18 cellular contexts compared by ENCODE assay signal in the genomic region with DNA sequence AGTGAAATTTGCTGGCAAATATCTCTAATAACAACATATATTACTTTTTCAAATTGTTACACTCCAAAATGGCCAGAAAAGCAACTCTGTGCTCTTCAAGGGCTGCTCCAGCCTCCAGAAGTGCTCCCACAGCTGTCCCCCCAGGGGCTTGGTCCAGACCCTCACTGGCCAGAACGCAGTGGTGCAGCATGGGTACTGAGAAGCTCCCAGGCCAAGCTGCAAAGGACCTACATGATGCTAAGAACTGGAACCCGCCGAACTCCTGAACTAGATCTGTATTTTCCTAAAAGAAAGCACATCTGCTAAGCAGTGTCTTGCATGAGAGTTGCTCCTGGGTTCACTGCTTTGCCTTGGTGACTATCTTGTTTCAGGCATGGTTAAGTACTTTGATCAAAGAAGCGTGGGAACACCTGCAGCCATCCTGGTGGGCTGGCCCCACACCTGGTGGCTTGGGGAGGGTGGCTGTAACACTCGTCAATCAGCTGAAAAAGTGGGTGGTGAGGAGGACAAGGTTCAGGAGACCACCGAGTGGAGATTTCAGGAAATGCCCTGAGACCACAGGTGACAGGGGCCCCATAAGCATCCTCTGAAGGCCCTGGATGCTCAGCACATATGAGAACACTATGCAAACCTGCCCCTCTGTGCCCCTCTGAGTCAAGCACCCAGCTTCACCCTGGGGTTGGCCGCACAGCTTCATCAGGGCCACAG.
DNase-seq lines count a peak whose midpoint lies in the region; ATAC-seq and TF ChIP-seq lines count a peak whose summit lies in the region.
"Had no signal": no experiment of that assay in that cellular context is flagged by ENCODE, and none has a peak within 500 bp of the region (broad histone marks: within the 10 kb centered on the region; RNA-seq: fewer than 3 reads in every experiment).

No MANE protein-coding gene starts in this region.

- no peaks in the 10 kb centered on the region for H3K36me3 Mint-ChIP-seq in glutamatergic neuron (ENCODE audit: unreplicated experiment)
- H3K36me3 Mint-ChIP-seq: activated naive CD8-positive, alpha-beta T cell had no signal

- ATAC-seq in HG03565 (IDR thresholded peaks at IDR 0.05; ENCODE audit: unreplicated experiment): no peak

- no peaks in the 10 kb centered on the region for H3K27me3 ChIP-seq in stomach
- H3K27me3 ChIP-seq: brain microvascular endothelial cell had no signal

- peaks cover 2% of the 10 kb centered on the region for H3K9me3 Mint-ChIP-seq in glutamatergic neuron (ENCODE audit: unreplicated experiment)

- H3K4me1 Mint-ChIP-seq in glutamatergic neuron (ENCODE audit: low read depth, unreplicated experiment): peaks cover 6% of the 10 kb centered on the region

- intact Hi-C loops in stomach (cut with DNase I; ENCODE audit: low total_unique reads): no loop called here

- H3K4me1 ChIP-seq in stomach: peaks cover 0 to 14% (median 7%) of the 10 kb centered on the region in 4 donors
- H3K4me1 ChIP-seq: A549, parathyroid adenoma had no signal

- no peak for TF ChIP-seq POLR2A in stomach (IDR thresholded peaks at IDR 0.05)

- TF ChIP-seq EP300 in stomach (IDR thresholded peaks at IDR 0.05): no peak

- H3K27me3 Mint-ChIP-seq in glutamatergic neuron (ENCODE audit: unreplicated experiment): peaks cover 2% of the 10 kb centered on the region
- H3K27me3 Mint-ChIP-seq: activated naive CD8-positive, alpha-beta T cell had no signal

- no peak overlapping the region for H3K4me3 ChIP-seq in Jurkat, Clone E6-1 (ENCODE audit: low read length)
- no peak overlapping the region for H3K4me3 ChIP-seq in stomach
- H3K4me3 ChIP-seq: A549, lung had no signal

- WGBS in stomach, 5 donors: 85 to 93% (median 87%) methylated on average over 7 of the region's 7 CpGs

- no peaks in the 10 kb centered on the region for H3K9me3 ChIP-seq in stomach
- H3K9me3 ChIP-seq: A549, thoracic aorta had no signal

- H3K4me3 Mint-ChIP-seq in glutamatergic neuron (ENCODE audit: unreplicated experiment): no peak overlapping the region
- H3K4me3 Mint-ChIP-seq: activated naive CD8-positive, alpha-beta T cell had no signal

- no peak overlapping the region for H3K27ac Mint-ChIP-seq in glutamatergic neuron (ENCODE audit: unreplicated experiment)
- H3K27ac Mint-ChIP-seq: activated naive CD8-positive, alpha-beta T cell had no signal

- DNase-seq in activated CD4-positive, CD25-positive, alpha-beta regulatory T cell treated with anti-CD3 and anti-CD28 coated beads, Interleukin-2, amount 50 U/mL, for 72 hours: peak; percentile 17
- DNase-seq in activated CD4-positive, CD25-positive, alpha-beta regulatory T cell (lab: John Stamatoyannopoulos, UW): no peak
- DNase-seq in Jurkat, Clone E6-1 (ENCODE audit: low read depth, low spot score): peak; percentile 19
- DNase-seq in glutamatergic neuron (peak; percentile 12), stomach (peak; percentile 21), COR-L47 (lab: John Stamatoyannopoulos, UW) (no peak), Ammon's horn (ENCODE audit: low spot score) (no peak)
- DNase-seq: activated CD4-positive, alpha-beta T cell treated with anti-CD3 and anti-CD28 coated beads, Interleukin-2, amount 50 U/mL, for 4 hours; brain microvascular endothelial cell; SIG-M5; stimulated activated CD8-positive, alpha-beta memory T cell treated with anti-CD3 and anti-CD28 coated beads, Interleukin-4, amount 100 ng/mL, for 48 hours; T-helper 1 cell had no signal

- H3K27ac ChIP-seq in stomach: peak overlapping the region in 2 of 5 donors; percentile 55 to 69
- H3K27ac ChIP-seq: A549, brain microvascular endothelial cell, parathyroid adenoma had no signal

- peaks cover 19 to 87% (median 65%) of the 10 kb centered on the region in 4 donors for H3K36me3 ChIP-seq in stomach
- H3K36me3 ChIP-seq: brain microvascular endothelial cell had no signal

- TF ChIP-seq CTCF in glutamatergic neuron (IDR thresholded peaks at IDR 0.05; ENCODE audit: partially characterized antibody, unreplicated experiment) (no peak), stomach (IDR thresholded peaks at IDR 0.05) (no peak)

Comparison
In these comparisons a context has a peak if more than half of its experiments do, and no peak if none do; other contexts are left out.
1. DNase-seq: peak in activated CD4-positive, CD25-positive, alpha-beta regulatory T cell treated with anti-CD3 and anti-CD28 coated beads, Interleukin-2, amount 50 U/mL, for 72 hours (single experiment), Jurkat, Clone E6-1 (single experiment), glutamatergic neuron (single experiment) and stomach (single experiment); none in activated CD4-positive, CD25-positive, alpha-beta regulatory T cell (0 of 4), COR-L47 (single experiment) and Ammon's horn (single experiment).